Comparison of ENCODE assay signal across 8 cellular contexts in genomic region chr17:63775420-63775819, GRCh38. TPM values are rescaled to one million over a fixed set of nuclear protein-coding genes. Genes with fewer than 3 reads are reported as not detected.
A peak's percentile ranks its signal among the peaks of the same experiment; 100 is the strongest.
DNase-seq lines count a peak whose midpoint lies in the region; ATAC-seq and TF ChIP-seq lines count a peak whose summit lies in the region.

No MANE protein-coding gene starts in this region.

- H3K9me3 Mint-ChIP-seq in CD8-positive, alpha-beta memory T cell: peaks cover 0 to 2% (median 0%) of the 10 kb centered on the region in 5 donors
- H3K9me3 Mint-ChIP-seq in endodermal cell: no peaks in the 10 kb centered on the region

- no peak overlapping the region for H3K14ac ChIP-seq in neuronal stem cell (ENCODE audit: low read length)

- no peak overlapping the region for H3K4ac ChIP-seq in neuronal stem cell (ENCODE audit: low read length)

- peak overlapping the region; percentile 99 for H3K27ac ChIP-seq in CD8-positive, alpha-beta memory T cell (ENCODE audit: low read depth, low read length)
- H3K27ac ChIP-seq in OCI-LY1 (ENCODE audit: low read depth, low read length, poor library complexity, severe bottlenecking): no peak overlapping the region
- H3K27ac ChIP-seq in endodermal cell (ENCODE audit: low read depth, low read length): no peak overlapping the region
- H3K27ac ChIP-seq in neuronal stem cell (replicated peaks; ENCODE audit: low read length): no peak overlapping the region

- H3K79me1 ChIP-seq in neuronal stem cell (ENCODE audit: low read depth, low read length): peaks cover 5% of the 10 kb centered on the region

- POLR2A ChIA-PET in CD8-positive, alpha-beta memory T cell (lab: Charles Lee): interaction anchor here (2.4 to 4.5 kb wide), 4 partner anchors 34 to 79 kb away, joined by 16 to 95 read pairs (median 50); partner anchors contain the start of genes LIMD2 and STRADA

- no peak overlapping the region for H2BK5ac ChIP-seq in neuronal stem cell (ENCODE audit: low read length)

- peak overlapping the region; percentile 66 for H3K4me3 ChIP-seq in CD8-positive, alpha-beta memory T cell (ENCODE audit: low read length)
- H3K4me3 ChIP-seq in OCI-LY1 (ENCODE audit: low read depth, low read length, poor library complexity, severe bottlenecking): peak overlapping the region; percentile 92
- peak overlapping the region; percentile 99 for H3K4me3 ChIP-seq in endodermal cell (ENCODE audit: low read length)
- peak overlapping the region; percentile 84 to 99 for H3K4me3 ChIP-seq in neuronal stem cell (ENCODE audit: low read length in 2 of 2)

- WGBS in endodermal cell (ENCODE audit: insufficient coverage in 1 of 2, insufficient read length in 1 of 2), 2 experiments: 9 to 18% methylated on average over 6 to 8 of the region's 8 CpGs
- WGBS in neuronal stem cell (ENCODE audit: extremely low coverage in 2 of 2, insufficient read length in 2 of 2, insufficient replicate concordance in 1 of 2), 2 donors: no CpG with 5 or more reads among the region's 8 CpGs

- CTCF ChIA-PET in CD8-positive, alpha-beta memory T cell (lab: Charles Lee): no interaction called here

- H3K9me2 ChIP-seq in OCI-LY1 (ENCODE audit: low read depth, low read length): no peaks in the 10 kb centered on the region

- H3F3A ChIP-seq in OCI-LY1 (ENCODE audit: insufficient read depth, low read length): no peaks in the 10 kb centered on the region

- H3K27ac Mint-ChIP-seq in CD8-positive, alpha-beta memory T cell: peak overlapping the region; percentile 96 to 100 (median 99)
- peak overlapping the region; percentile 100 for H3K27ac Mint-ChIP-seq in endodermal cell

- DNase-seq in CD8-positive, alpha-beta memory T cell: no peak
- DNase-seq in endodermal cell: peak; percentile 74
- DNase-seq in neuronal stem cell (ENCODE audit: low spot score): no peak
- DNase-seq in NCI-H1417 treated with DMSO at 0.1 percent for 48 hours (lab: John Stamatoyannopoulos, UW): no peak
- DNase-seq in C1 segment of cervical spinal cord (lab: John Stamatoyannopoulos, UW): no peak
- DNase-seq in SKM-1 treated with dmso at 0.1 percent for 144 hours (lab: John Stamatoyannopoulos, UW; ENCODE audit: unreplicated experiment): no peak

- peaks cover 3% of the 10 kb centered on the region; the same call in 1 of the 2 replicates for H4K20me1 ChIP-seq in OCI-LY1 (ENCODE audit: insufficient read depth, low read length)

- H3K18ac ChIP-seq in neuronal stem cell (ENCODE audit: low read length): no peak overlapping the region

- H3K4me1 Mint-ChIP-seq in CD8-positive, alpha-beta memory T cell: peaks cover 54 to 89% (median 78%) of the 10 kb centered on the region in 3 donors
- peaks cover 16% of the 10 kb centered on the region for H3K4me1 Mint-ChIP-seq in endodermal cell

- H3K23ac ChIP-seq in neuronal stem cell (ENCODE audit: low read depth, low read length, poor library complexity): no peak overlapping the region

- peak overlapping the region; percentile 90 for H3K4me2 ChIP-seq in OCI-LY1 (ENCODE audit: low read length)
- H3K4me2 ChIP-seq in neuronal stem cell (ENCODE audit: insufficient read depth, low read length, poor library complexity, severe bottlenecking): peak overlapping the region; percentile 75

- peak overlapping the region; percentile 92 to 100 (median 96) for H3K4me3 Mint-ChIP-seq in CD8-positive, alpha-beta memory T cell
- H3K4me3 Mint-ChIP-seq in endodermal cell: peak overlapping the region; percentile 97

- peaks cover 0 to 60% (median 0%) of the 10 kb centered on the region in 3 donors for H3K36me3 Mint-ChIP-seq in CD8-positive, alpha-beta memory T cell
- H3K36me3 Mint-ChIP-seq in endodermal cell (ENCODE audit: low read depth): peaks cover 30% of the 10 kb centered on the region

- H2BK15ac ChIP-seq in neuronal stem cell (ENCODE audit: low read length): no peak overlapping the region

- no peak overlapping the region for H2BK12ac ChIP-seq in neuronal stem cell (ENCODE audit: low read length)

- H2AK5ac ChIP-seq in neuronal stem cell (ENCODE audit: low read depth, low read length): no peak overlapping the region

- H3K4me1 ChIP-seq in CD8-positive, alpha-beta memory T cell (ENCODE audit: insufficient read depth, low read length): peaks cover 48% of the 10 kb centered on the region
- H3K4me1 ChIP-seq in OCI-LY1 (ENCODE audit: insufficient read depth, low read length, severe bottlenecking) (peaks cover 24% of the 10 kb centered on the region), endodermal cell (ENCODE audit: control insufficient read depth, insufficient read depth, low read length) (no peaks in the 10 kb centered on the region), neuronal stem cell (ENCODE audit: control insufficient read depth in 2 of 2, insufficient read depth in 1 of 2, low read depth in 1 of 2, low read length in 2 of 2) (peaks cover 3 to 6% of the 10 kb centered on the region in 2 donors)

- no peak overlapping the region for H4K91ac ChIP-seq in neuronal stem cell (ENCODE audit: low read depth, low read length, poor library complexity)

- H2AFZ ChIP-seq in OCI-LY1 (ENCODE audit: low read length) (no peak overlapping the region), neuronal stem cell (ENCODE audit: low read length) (no peak overlapping the region)

- TF ChIP-seq CTCF in OCI-LY1 (IDR thresholded peaks at IDR 0.05; ENCODE audit: low read length) (no peak), endodermal cell (conservative IDR thresholded peaks at IDR 0.05) (no peak)

- H2BK120ac ChIP-seq in neuronal stem cell (ENCODE audit: low read depth, low read length): no peak overlapping the region

- ATAC-seq in activated CD4-positive, CD25-positive, alpha-beta regulatory T cell treated with anti-CD3 and anti-CD28 coated beads, Interleukin-2, amount 50 U/mL, for 24 hours: no peak

- H3K79me2 ChIP-seq in OCI-LY1 (ENCODE audit: insufficient read depth, low read length): peaks cover 89% of the 10 kb centered on the region

- no peaks in the 10 kb centered on the region for H3K27me3 ChIP-seq in CD8-positive, alpha-beta memory T cell (ENCODE audit: insufficient read depth, low read length, poor library complexity, severe bottlenecking)
- no peaks in the 10 kb centered on the region for H3K27me3 ChIP-seq in OCI-LY1 (ENCODE audit: insufficient read depth, low read length)
- H3K27me3 ChIP-seq in endodermal cell (ENCODE audit: control insufficient read depth, insufficient read depth, low read length, poor library complexity, severe bottlenecking): no peaks in the 10 kb centered on the region
- H3K27me3 ChIP-seq in neuronal stem cell (ENCODE audit: control insufficient read depth in 3 of 3, insufficient read depth in 3 of 3, low read depth in 1 of 3, low read length in 3 of 3): no peaks in the 10 kb centered on the region

- peaks cover 6% of the 10 kb centered on the region for H3K36me3 ChIP-seq in CD8-positive, alpha-beta memory T cell (ENCODE audit: insufficient read depth, low read length)
- H3K36me3 ChIP-seq in OCI-LY1 (ENCODE audit: insufficient read depth, low read length): peaks cover 64% of the 10 kb centered on the region
- peaks cover 48% of the 10 kb centered on the region for H3K36me3 ChIP-seq in endodermal cell (ENCODE audit: control insufficient read depth, insufficient read depth, low read length)
- peaks cover 6 to 49% of the 10 kb centered on the region in 2 donors for H3K36me3 ChIP-seq in neuronal stem cell (replicated peaks in 1 of 2; ENCODE audit: control insufficient read depth in 2 of 2, insufficient read depth in 2 of 2, low read length in 2 of 2)

- H3K9me3 ChIP-seq in CD8-positive, alpha-beta memory T cell (ENCODE audit: low read length): no peaks in the 10 kb centered on the region
- H3K9me3 ChIP-seq in OCI-LY1 (ENCODE audit: low read length) (no peaks in the 10 kb centered on the region), endodermal cell (ENCODE audit: control insufficient read depth, low read length) (no peaks in the 10 kb centered on the region), neuronal stem cell (replicated peaks in 1 of 2; ENCODE audit: control insufficient read depth in 2 of 2, insufficient read depth in 1 of 2, low read depth in 1 of 2, low read length in 2 of 2) (no peaks in the 10 kb centered on the region)

- peaks cover 0 to 3% of the 10 kb centered on the region in 2 donors for H3K27me3 Mint-ChIP-seq in CD8-positive, alpha-beta memory T cell
- H3K27me3 Mint-ChIP-seq in endodermal cell (ENCODE audit: insufficient read depth): no peaks in the 10 kb centered on the region

- H3K9ac ChIP-seq in OCI-LY1 (ENCODE audit: low read length) (peak overlapping the region; percentile 98), endodermal cell (ENCODE audit: extremely low read depth, low read length, poor library complexity, severe bottlenecking) (peak overlapping the region; percentile 97), neuronal stem cell (ENCODE audit: low read depth, low read length, poor library complexity) (no peak overlapping the region)

- H4K8ac ChIP-seq in neuronal stem cell (ENCODE audit: low read depth, low read length): no peak overlapping the region

RNA-seq across cellular contexts. Expression of gene DDX42, which starts 1.4 kb away (rescaled TPM):
- 100 to 1,000 TPM; 103 to 122 TPM for total RNA-seq in CD8-positive, alpha-beta memory T cell
- 16.9 TPM for polyA plus RNA-seq in CD8-positive, alpha-beta memory T cell
- total RNA-seq in endodermal cell: 100 to 1,000 TPM; 154 to 171 TPM
- 105 TPM for polyA plus RNA-seq in endodermal cell (2013, experiment 1 of 2)
- polyA plus RNA-seq in endodermal cell (2013, experiment 2 of 2): 90.8 TPM
- 57.5 TPM for polyA plus RNA-seq in neuronal stem cell (2013, experiment 1 of 2)
- polyA plus RNA-seq in neuronal stem cell (2013, experiment 2 of 2): 61.0 TPM

RNA-seq across cellular contexts. Expression of gene CCDC47, which starts 2.0 kb away (rescaled TPM):
- 10 to 100 TPM; 93.0 to 94.5 TPM for total RNA-seq in CD8-positive, alpha-beta memory T cell
- polyA plus RNA-seq in CD8-positive, alpha-beta memory T cell: 49.6 TPM
- total RNA-seq in endodermal cell: 10 to 100 TPM; 57.3 to 65.7 TPM
- polyA plus RNA-seq in endodermal cell (2013, experiment 1 of 2): 63.2 TPM
- polyA plus RNA-seq in endodermal cell (2013, experiment 2 of 2): 55.8 TPM
- polyA plus RNA-seq in neuronal stem cell (2013, experiment 1 of 2): 32.9 TPM
- 32.2 TPM for polyA plus RNA-seq in neuronal stem cell (2013, experiment 2 of 2)

RNA-seq across cellular contexts. Expression of gene STRADA, which starts 33.8 kb away (rescaled TPM):
- total RNA-seq in CD8-positive, alpha-beta memory T cell: 10 to 100 TPM; 56.7 to 57.2 TPM
- 22.8 TPM for polyA plus RNA-seq in CD8-positive, alpha-beta memory T cell
- 10 to 100 TPM; 49.7 to 73.1 TPM for total RNA-seq in endodermal cell
- 50.3 TPM for polyA plus RNA-seq in endodermal cell (2013, experiment 1 of 2)
- polyA plus RNA-seq in endodermal cell (2013, experiment 2 of 2): 48.4 TPM
- polyA plus RNA-seq in neuronal stem cell (2013, experiment 1 of 2): 31.4 TPM
- 29.7 TPM for polyA plus RNA-seq in neuronal stem cell (2013, experiment 2 of 2)

RNA-seq across cellular contexts. Expression of gene PSMC5, which starts 51.8 kb away (rescaled TPM):
- 100 to 1,000 TPM; 208 to 212 TPM for total RNA-seq in CD8-positive, alpha-beta memory T cell
- polyA plus RNA-seq in CD8-positive, alpha-beta memory T cell: 201 TPM
- total RNA-seq in endodermal cell: 100 to 1,000 TPM; 137 TPM
- 119 TPM for polyA plus RNA-seq in endodermal cell (2013, experiment 1 of 2)
- polyA plus RNA-seq in endodermal cell (2013, experiment 2 of 2): 111 TPM
- polyA plus RNA-seq in neuronal stem cell (2013, experiment 1 of 2): 77.2 TPM
- 75.2 TPM for polyA plus RNA-seq in neuronal stem cell (2013, experiment 2 of 2)

RNA-seq across cellular contexts. Expression of gene FTSJ3, which starts 52.0 kb away (rescaled TPM):
- total RNA-seq in CD8-positive, alpha-beta memory T cell: 100 to 1,000 TPM in 1 of 2 experiments, 10 to 100 TPM in 1; 98.1 to 102 TPM
- 34.8 TPM for polyA plus RNA-seq in CD8-positive, alpha-beta memory T cell
- 10 to 100 TPM; 58.5 to 72.3 TPM for total RNA-seq in endodermal cell
- polyA plus RNA-seq in endodermal cell (2013, experiment 1 of 2): 34.3 TPM
- polyA plus RNA-seq in endodermal cell (2013, experiment 2 of 2): 28.1 TPM
- polyA plus RNA-seq in neuronal stem cell (2013, experiment 1 of 2): 23.3 TPM
- 22.2 TPM for polyA plus RNA-seq in neuronal stem cell (2013, experiment 2 of 2)
